ENCODE assay signal across 9 cellular contexts in genomic region chr21:41369915-41370839, GRCh38. TPM values are rescaled to one million over a fixed set of nuclear protein-coding genes. Genes with fewer than 3 reads are reported as not detected.
DNase-seq lines count a peak whose midpoint lies in the region; TF ChIP-seq lines count a peak whose summit lies in the region.
"Had no signal": no experiment of that assay in that cellular context is flagged by ENCODE, and none has a peak within 500 bp of the region (broad histone marks: within the 10 kb centered on the region; RNA-seq: fewer than 3 reads in every experiment).

No MANE protein-coding gene starts in this region.

- H3K27ac Mint-ChIP-seq in activated CD4-positive, alpha-beta memory T cell treated with anti-CD3 and anti-CD28 coated beads, Interleukin-2, amount 10 ng/mL, durations not matched to agents 7 days and 5 days = peak overlapping the region; percentile 77

- H3K4me3 ChIP-seq in iPS-20b (ENCODE audit: low read length) = peak overlapping the region; percentile 76
- peak overlapping the region in 3 of 4 donors; percentile 12 to 55 (median 43) for H3K4me3 ChIP-seq in tibial nerve

- 86% methylated on average over 26 to 27 of the region's 30 CpGs for WGBS in tibial nerve, 2 donors

- H3K27ac ChIP-seq in iPS-20b (ENCODE audit: low read length) (no peak overlapping the region), tibial nerve (peak overlapping the region in 2 of 4 donors; percentile 75 to 78)

- peak overlapping the region; percentile 36; the same call in 1 of the 2 replicates for H3K9ac ChIP-seq in iPS-20b (ENCODE audit: low read depth, low read length)

- TF ChIP-seq POLR2A in tibial nerve (IDR thresholded peaks at IDR 0.05) = no peak

- peak; percentile 62 for DNase-seq in activated CD4-positive, alpha-beta T cell treated with anti-CD3 and anti-CD28 coated beads for 48 hours
- DNase-seq in activated CD4-positive, alpha-beta T cell treated with anti-CD3 and anti-CD28 coated beads for 1 hour = no peak
- DNase-seq in activated CD4-positive, alpha-beta memory T cell treated with anti-CD3 and anti-CD28 coated beads, Interleukin-2, amount 10 ng/mL, durations not matched to agents 7 days and 5 days = peak; percentile 53
- DNase-seq in tibial nerve (ENCODE audit: low spot score in 2 of 2) (no peak), medulla oblongata (ENCODE audit: extremely low spot score) (no peak), cerebellar nuclear complex (lab: John Stamatoyannopoulos, UW) (no peak)
- no peak for DNase-seq in NK-92 treated with Interleukin-12 subunit alpha and Interleukin-12 subunit beta, amount 100 ng/mL, for 24 hours (lab: John Stamatoyannopoulos, UW)

- H3K27me3 ChIP-seq in iPS-20b (ENCODE audit: insufficient read depth, low read length) (peaks cover 8% of the 10 kb centered on the region), tibial nerve (no peaks in the 10 kb centered on the region)

- peaks cover 74% of the 10 kb centered on the region for H3K36me3 Mint-ChIP-seq in activated CD4-positive, alpha-beta memory T cell treated with anti-CD3 and anti-CD28 coated beads, Interleukin-2, amount 10 ng/mL, durations not matched to agents 7 days and 5 days (ENCODE audit: low read depth)

- CTCF ChIA-PET in activated CD4-positive, alpha-beta memory T cell treated with anti-CD3 and anti-CD28 coated beads, Interleukin-2, amount 10 ng/mL, durations not matched to agents 7 days and 5 days (lab: Charles Lee) = interaction anchor here (0.8 to 2.7 kb wide), 6 partner anchors 10 to 747 kb away, joined by 3 to 12 read pairs (median 3); no protein-coding TSS in a partner anchor

- H3K4me1 ChIP-seq in iPS-20b (ENCODE audit: insufficient read depth, low read length) (no peaks in the 10 kb centered on the region), tibial nerve (peaks cover 0 to 33% (median 18%) of the 10 kb centered on the region in 4 donors)

- no peak for TF ChIP-seq EP300 in tibial nerve (IDR thresholded peaks at IDR 0.05)

- TF ChIP-seq CTCF in tibial nerve (IDR thresholded peaks at IDR 0.05) = no peak

- H3K4me1 Mint-ChIP-seq in activated CD4-positive, alpha-beta memory T cell treated with anti-CD3 and anti-CD28 coated beads, Interleukin-2, amount 10 ng/mL, durations not matched to agents 7 days and 5 days = peaks cover 72% of the 10 kb centered on the region

- H3K27me3 Mint-ChIP-seq in activated CD4-positive, alpha-beta memory T cell treated with anti-CD3 and anti-CD28 coated beads, Interleukin-2, amount 10 ng/mL, durations not matched to agents 7 days and 5 days = no peaks in the 10 kb centered on the region

- H3K36me3 ChIP-seq in iPS-20b (ENCODE audit: insufficient read depth, low read depth, low read length) = no peaks in the 10 kb centered on the region
- H3K36me3 ChIP-seq in tibial nerve = no peaks in the 10 kb centered on the region

- H3K4me3 Mint-ChIP-seq in activated CD4-positive, alpha-beta memory T cell treated with anti-CD3 and anti-CD28 coated beads, Interleukin-2, amount 10 ng/mL, durations not matched to agents 7 days and 5 days = peak overlapping the region; percentile 70

- POLR2A ChIA-PET in activated CD4-positive, alpha-beta memory T cell treated with anti-CD3 and anti-CD28 coated beads, Interleukin-2, amount 10 ng/mL, durations not matched to agents 7 days and 5 days (lab: Charles Lee) = interaction anchor here (1.0 to 5.4 kb wide), 9 partner anchors 8 to 63 kb away, joined by 3 to 43 read pairs (median 4); partner anchors contain the start of genes MX1 and MX2

- H3K9me3 Mint-ChIP-seq in activated CD4-positive, alpha-beta memory T cell treated with anti-CD3 and anti-CD28 coated beads, Interleukin-2, amount 10 ng/mL, durations not matched to agents 7 days and 5 days = no peaks in the 10 kb centered on the region

- H3K9me3 ChIP-seq in iPS-20b (ENCODE audit: insufficient read depth, low read depth, low read length) = no peaks in the 10 kb centered on the region
- no peaks in the 10 kb centered on the region for H3K9me3 ChIP-seq in tibial nerve

RNA-seq across cellular contexts. Expression of gene MX2, which starts 8.3 kb away (rescaled TPM):
- 100 to 1,000 TPM; 167 to 171 TPM for total RNA-seq in activated CD4-positive, alpha-beta memory T cell treated with anti-CD3 and anti-CD28 coated beads, Interleukin-2, amount 10 ng/mL, durations not matched to agents 7 days and 5 days
- total RNA-seq in tibial nerve = 10 to 100 TPM in 2 of 4 donors, 1 to 10 TPM in 2; 6.7 to 17.5 (median 9.5) TPM
- total RNA-seq: endothelial cell of umbilical vein had no signal

RNA-seq across cellular contexts. Expression of gene FAM3B, which starts 53.6 kb away (rescaled TPM):
- total RNA-seq in activated CD4-positive, alpha-beta memory T cell treated with anti-CD3 and anti-CD28 coated beads, Interleukin-2, amount 10 ng/mL, durations not matched to agents 7 days and 5 days = not detected
- not detected for total RNA-seq in tibial nerve
- total RNA-seq: endothelial cell of umbilical vein had no signal

RNA-seq across cellular contexts. Expression of gene MX1, which starts 55.9 kb away (rescaled TPM):
- 100 to 1,000 TPM; 682 to 702 TPM for total RNA-seq in activated CD4-positive, alpha-beta memory T cell treated with anti-CD3 and anti-CD28 coated beads, Interleukin-2, amount 10 ng/mL, durations not matched to agents 7 days and 5 days
- 10 to 100 TPM; 10.5 to 23.8 (median 17.3) TPM for total RNA-seq in tibial nerve

Comparison
In these comparisons a context has a peak if more than half of its experiments do, and no peak if none do; other contexts are left out.
1. DNase-seq: peak in activated CD4-positive, alpha-beta T cell treated with anti-CD3 and anti-CD28 coated beads for 48 hours (single experiment) and activated CD4-positive, alpha-beta memory T cell treated with anti-CD3 and anti-CD28 coated beads, Interleukin-2, amount 10 ng/mL, durations not matched to agents 7 days and 5 days (single experiment); none in activated CD4-positive, alpha-beta T cell treated with anti-CD3 and anti-CD28 coated beads for 1 hour (single experiment), tibial nerve (0 of 2), NK-92 treated with Interleukin-12 subunit alpha and Interleukin-12 subunit beta, amount 100 ng/mL, for 24 hours (single experiment), medulla oblongata (single experiment) and cerebellar nuclear complex (0 of 2).
2. RNA of gene MX2, which starts 8.3 kb away (total RNA-seq): 167 to 171 TPM in activated CD4-positive, alpha-beta memory T cell treated with anti-CD3 and anti-CD28 coated beads, Interleukin-2, amount 10 ng/mL, durations not matched to agents 7 days and 5 days; 6.7 to 17.5 TPM in tibial nerve; every median in the first group is over 4 times any median in the second.
3. RNA of gene MX1, which starts 55.9 kb away (total RNA-seq): 682 to 702 TPM in activated CD4-positive, alpha-beta memory T cell treated with anti-CD3 and anti-CD28 coated beads, Interleukin-2, amount 10 ng/mL, durations not matched to agents 7 days and 5 days; 10.5 to 23.8 TPM in tibial nerve; every median in the first group is over 10 times any median in the second.